27 cellular contexts compared by ENCODE assay signal in the genomic region with DNA sequence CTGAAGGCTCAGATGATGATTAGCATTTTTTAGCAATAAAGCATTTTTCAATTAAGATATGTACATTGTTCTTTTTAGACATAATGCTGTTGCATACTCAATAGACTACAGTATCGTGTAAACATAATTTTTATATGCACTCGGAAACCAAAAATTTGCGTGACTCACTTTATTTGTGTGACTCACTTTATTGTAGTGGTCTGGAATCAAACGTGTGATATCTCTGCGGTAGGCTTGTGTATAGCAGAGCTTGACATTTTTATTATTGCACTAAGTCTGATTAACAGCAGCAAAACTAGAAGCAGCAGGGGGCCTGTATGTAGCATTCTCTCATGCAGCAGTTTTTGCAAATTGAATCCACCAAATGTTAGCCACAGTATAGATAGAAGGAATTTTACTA.
DNase-seq lines count a peak whose midpoint lies in the region; ATAC-seq and TF ChIP-seq lines count a peak whose summit lies in the region.
"Had no signal": no experiment of that assay in that cellular context is flagged by ENCODE, and none has a peak within 500 bp of the region (broad histone marks: within the 10 kb centered on the region; RNA-seq: fewer than 3 reads in every experiment).

No MANE protein-coding gene starts in this region.

- H3K4me3 ChIP-seq in HCT116 (replicated peaks in 1 of 2; ENCODE audit: low read depth in 1 of 2, low read length in 2 of 2) (no peak overlapping the region), fibroblast of pulmonary artery (replicated peaks; ENCODE audit: low read depth, low read length) (no peak overlapping the region), BE2C (ENCODE audit: low read depth, low read length) (no peak overlapping the region)
- H3K4me3 ChIP-seq: BLaER1, esophagus muscularis mucosa, GM23338, PC-9, spleen, thoracic aorta had no signal

- no peak overlapping the region for H3K9ac ChIP-seq in HCT116 (ENCODE audit: low read length)
- H3K9ac ChIP-seq: BLaER1 had no signal

- H3K27ac ChIP-seq in HCT116 (ENCODE audit: low read depth, low read length) (no peak overlapping the region), foreskin keratinocyte (no peak overlapping the region)
- H3K27ac ChIP-seq: BLaER1, esophagus muscularis mucosa, PC-9, spleen, thoracic aorta had no signal

- H3K9me3 ChIP-seq in HCT116 (ENCODE audit: control insufficient read depth in 1 of 2, insufficient read depth in 1 of 2, low read depth in 1 of 2, low read length in 2 of 2): no peaks in the 10 kb centered on the region
- no peaks in the 10 kb centered on the region for H3K9me3 ChIP-seq in BE2C
- H3K9me3 ChIP-seq: BLaER1, Caco-2, esophagus muscularis mucosa, spleen, thoracic aorta had no signal

- no peak for TF ChIP-seq POLR2A in HCT116 (IDR thresholded peaks at IDR 0.05; ENCODE audit: borderline replicate concordance, extremely low read depth, insufficient read depth, insufficient read length)

- H3K4me1 ChIP-seq in HCT116 (ENCODE audit: control insufficient read depth in 1 of 2, insufficient read depth in 2 of 2, low read length in 2 of 2): no peaks in the 10 kb centered on the region
- no peaks in the 10 kb centered on the region for H3K4me1 ChIP-seq in BE2C
- H3K4me1 ChIP-seq in foreskin keratinocyte: no peaks in the 10 kb centered on the region
- H3K4me1 ChIP-seq: BLaER1, Caco-2, esophagus muscularis mucosa, spleen had no signal

- H3K36me3 ChIP-seq in HCT116 (ENCODE audit: control insufficient read depth in 1 of 2, insufficient read depth in 2 of 2, low read length in 2 of 2) (no peaks in the 10 kb centered on the region), BE2C (no peaks in the 10 kb centered on the region)
- H3K36me3 ChIP-seq: BLaER1, esophagus muscularis mucosa, spleen, thoracic aorta had no signal

- CTCF ChIA-PET in HCT116 (lab: Charles Lee): no interaction called here

- no TSS peak for BruUV-seq in HCT116 (replicated peaks; lab: Mats Ljungman, UMichigan)

- H3K9me2 ChIP-seq in HCT116 (ENCODE audit: insufficient read depth): no peaks in the 10 kb centered on the region

- H4K20me1 ChIP-seq in HCT116 (ENCODE audit: insufficient read depth): no peaks in the 10 kb centered on the region
- H4K20me1 ChIP-seq: BLaER1 had no signal

- POLR2A ChIA-PET in HCT116 (lab: Charles Lee): no interaction called here

- peaks cover 10% of the 10 kb centered on the region; the same call in 1 of the 2 replicates for H3K27me3 ChIP-seq in HCT116 (ENCODE audit: insufficient read depth, low read length)
- H3K27me3 ChIP-seq in BE2C: no peaks in the 10 kb centered on the region
- H3K27me3 ChIP-seq in foreskin keratinocyte: no peaks in the 10 kb centered on the region
- H3K27me3 ChIP-seq: BLaER1, esophagus muscularis mucosa, spleen had no signal

- ATAC-seq in HCT116 (peak; percentile 55; the same call in 1 of the 2 replicates), foreskin keratinocyte (no peak)
- ATAC-seq: activated CD8-positive, alpha-beta memory T cell treated with anti-CD3 and anti-CD28 coated beads, Interleukin-2, amount 10 ng/mL, durations not matched to agents 7 days and 5 days; effector memory CD8-positive, alpha-beta T cell; GM23338; naive thymus-derived CD4-positive, alpha-beta T cell had no signal

- intact Hi-C loops in HCT116 (cut with micrococcal nuclease): no loop called here

- no peak overlapping the region for H2AFZ ChIP-seq in HCT116 (ENCODE audit: low read depth, low read length, poor library complexity, severe bottlenecking)
- H2AFZ ChIP-seq: GM23338, PC-9 had no signal

- no peaks in the 10 kb centered on the region for H3K79me2 ChIP-seq in HCT116 (ENCODE audit: insufficient read depth, low read length)

- TF ChIP-seq RAD21 in HCT116 (IDR thresholded peaks at IDR 0.05; ENCODE audit: low read depth): no peak

- peak; percentile 88 for DNase-seq in A172 (ENCODE audit: low spot score)
- no peak for DNase-seq in HCT116 (ENCODE audit: low read depth, low spot score)
- DNase-seq in RKO (ENCODE audit: low spot score): peak; percentile 2
- DNase-seq in fibroblast of pulmonary artery (ENCODE audit: low read depth): peak; percentile 2
- no peak for DNase-seq in DMS79 treated with DMSO at 0.1 percent for 48 hours (lab: John Stamatoyannopoulos, UW)
- DNase-seq in mucosa of gallbladder (ENCODE audit: low spot score): no peak
- no peak for DNase-seq in BE2C
- no peak for DNase-seq in foreskin keratinocyte
- DNase-seq: 8988T; activated CD4-positive, alpha-beta T cell treated with anti-CD3 and anti-CD28 coated beads, Interleukin-2, amount 10 ng/mL, durations not matched to agents 7 days and 5 days; activated CD8-positive, alpha-beta memory T cell treated with anti-CD3 and anti-CD28 coated beads, Interleukin-2, amount 10 ng/mL, durations not matched to agents 7 days and 5 days; Caco-2; effector memory CD8-positive, alpha-beta T cell; glutamatergic neuron; KBM-7; naive thymus-derived CD4-positive, alpha-beta T cell; NCI-H1092 treated with DMSO at 0.1 percent for 48 hours; NCI-H2081; NCI-H446; spleen; stimulated activated CD4-positive, alpha-beta T cell treated with anti-CD3 and anti-CD28 coated beads, Interleukin-4, amount 100 ng/mL, for 1 hour; stimulated activated naive CD4-positive, alpha-beta T cell had no signal

- RAD21 ChIA-PET in HCT116 (lab: Charles Lee; ENCODE audit: low non-redundant PET in 1 of 2, low total read pairs in 2 of 2, uncharacterized antibody in 2 of 2, unreplicated experiment in 2 of 2): no interaction called here

- no peak overlapping the region for H3K4me2 ChIP-seq in HCT116 (ENCODE audit: low read length)
- H3K4me2 ChIP-seq: BLaER1, GM23338, PC-9 had no signal

- TF ChIP-seq CTCF in HCT116 (IDR thresholded peaks at IDR 0.05 in 2 of 3, conservative IDR thresholded peaks at IDR 0.05 in 1 of 3; ENCODE audit: borderline replicate concordance in 1 of 3, insufficient read depth in 1 of 3, low read depth in 2 of 3, low read length in 2 of 3): no peak
- TF ChIP-seq CTCF in fibroblast of pulmonary artery (IDR thresholded peaks at IDR 0.05; ENCODE audit: low read length, missing control alignments): no peak
- no peak for TF ChIP-seq CTCF in BE2C (IDR thresholded peaks at IDR 0.05; ENCODE audit: low read depth, low read length)
- no peak for TF ChIP-seq CTCF in foreskin keratinocyte (conservative IDR thresholded peaks at IDR 0.05)

TF ChIP-seq in HCT116, 20 proteins besides CTCF, POLR2A, EP300 and RAD21:
- TF ChIP-seq ZFX (IDR thresholded peaks at IDR 0.05): no peak
- no peak for TF ChIP-seq SP1 (IDR thresholded peaks at IDR 0.05; ENCODE audit: low read depth)
- no peak for TF ChIP-seq CBX3 (IDR thresholded peaks at IDR 0.05; ENCODE audit: low read depth)
- no peak for TF ChIP-seq SRF (IDR thresholded peaks at IDR 0.05; ENCODE audit: low read depth)
- TF ChIP-seq EGR1 (IDR thresholded peaks at IDR 0.05; ENCODE audit: low read depth): no peak
- TF ChIP-seq EZH2 (IDR thresholded peaks at IDR 0.05): no peak
- TF ChIP-seq ZNF274 (IDR thresholded peaks at IDR 0.05; ENCODE audit: low read depth, low read length): no peak
- no peak for TF ChIP-seq YY1 (IDR thresholded peaks at IDR 0.05; ENCODE audit: extremely low read depth, insufficient replicate concordance, low read depth, low read length)
- TF ChIP-seq, protein P1, sequence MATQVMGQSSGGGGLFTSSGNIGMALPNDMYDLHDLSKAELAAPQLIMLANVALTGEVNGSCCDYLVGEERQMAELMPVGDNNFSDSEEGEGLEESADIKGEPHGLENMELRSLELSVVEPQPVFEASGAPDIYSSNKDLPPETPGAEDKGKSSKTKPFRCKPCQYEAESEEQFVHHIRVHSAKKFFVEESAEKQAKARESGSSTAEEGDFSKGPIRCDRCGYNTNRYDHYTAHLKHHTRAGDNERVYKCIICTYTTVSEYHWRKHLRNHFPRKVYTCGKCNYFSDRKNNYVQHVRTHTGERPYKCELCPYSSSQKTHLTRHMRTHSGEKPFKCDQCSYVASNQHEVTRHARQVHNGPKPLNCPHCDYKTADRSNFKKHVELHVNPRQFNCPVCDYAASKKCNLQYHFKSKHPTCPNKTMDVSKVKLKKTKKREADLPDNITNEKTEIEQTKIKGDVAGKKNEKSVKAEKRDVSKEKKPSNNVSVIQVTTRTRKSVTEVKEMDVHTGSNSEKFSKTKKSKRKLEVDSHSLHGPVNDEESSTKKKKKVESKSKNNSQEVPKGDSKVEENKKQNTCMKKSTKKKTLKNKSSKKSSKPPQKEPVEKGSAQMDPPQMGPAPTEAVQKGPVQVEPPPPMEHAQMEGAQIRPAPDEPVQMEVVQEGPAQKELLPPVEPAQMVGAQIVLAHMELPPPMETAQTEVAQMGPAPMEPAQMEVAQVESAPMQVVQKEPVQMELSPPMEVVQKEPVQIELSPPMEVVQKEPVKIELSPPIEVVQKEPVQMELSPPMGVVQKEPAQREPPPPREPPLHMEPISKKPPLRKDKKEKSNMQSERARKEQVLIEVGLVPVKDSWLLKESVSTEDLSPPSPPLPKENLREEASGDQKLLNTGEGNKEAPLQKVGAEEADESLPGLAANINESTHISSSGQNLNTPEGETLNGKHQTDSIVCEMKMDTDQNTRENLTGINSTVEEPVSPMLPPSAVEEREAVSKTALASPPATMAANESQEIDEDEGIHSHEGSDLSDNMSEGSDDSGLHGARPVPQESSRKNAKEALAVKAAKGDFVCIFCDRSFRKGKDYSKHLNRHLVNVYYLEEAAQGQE (IDR thresholded peaks at IDR 0.05; ENCODE audit: low read depth): no peak
- TF ChIP-seq POLR2AphosphoS5 (IDR thresholded peaks at IDR 0.05; ENCODE audit: low read depth, low read length): no peak
- TF ChIP-seq JUND (IDR thresholded peaks at IDR 0.05): no peak
- no peak for TF ChIP-seq CEBPB (IDR thresholded peaks at IDR 0.05; ENCODE audit: low read depth)

Comparison
In these comparisons a context has a peak if more than half of its experiments do, and no peak if none do; other contexts are left out.
1. DNase-seq: peak in A172 (single experiment), RKO (single experiment) and fibroblast of pulmonary artery (single experiment); none in HCT116 (single experiment), DMS79 treated with DMSO at 0.1 percent for 48 hours (single experiment), mucosa of gallbladder (single experiment), BE2C (single experiment) and foreskin keratinocyte (0 of 2).